ENCODE assay signal across 16 cellular contexts in genomic region chr13:99154064-99154463, GRCh38.
"Had no signal": no experiment of that assay in that cellular context is flagged by ENCODE, and none has a peak within 500 bp of the region (broad histone marks: within the 10 kb centered on the region; RNA-seq: fewer than 3 reads in every experiment).

No MANE protein-coding gene starts in this region.

- H3K27ac ChIP-seq: lower lobe of right lung, parathyroid adenoma, testis had no signal

- H3K9ac ChIP-seq: parathyroid adenoma had no signal

- H3K4me3 ChIP-seq: esophagus squamous epithelium, lower lobe of right lung, testis had no signal

- DNase-seq: activated CD4-positive, alpha-beta T cell treated with anti-CD3 and anti-CD28 coated beads for 4 hours; activated CD8-positive, alpha-beta memory T cell treated with anti-CD3 and anti-CD28 coated beads, Interleukin-2, amount 50 U/mL, for 48 hours; activated CD8-positive, alpha-beta T cell treated with anti-CD3 and anti-CD28 coated beads, Interleukin-2, amount 10 ng/mL, durations not matched to agents 7 days and 5 days; activated naive CD4-positive, alpha-beta T cell; aorta; esophagus squamous epithelium; foreskin fibroblast; glutamatergic neuron; immature natural killer cell; lower lobe of right lung; naive B cell; stimulated activated CD4-positive, alpha-beta T cell treated with anti-CD3 and anti-CD28 coated beads, Interleukin-4, amount 100 ng/mL, for 1 hour; stimulated activated CD8-positive, alpha-beta memory T cell treated with anti-CD3 and anti-CD28 coated beads, Interleukin-4, amount 100 ng/mL, for 48 hours; stimulated activated naive CD8-positive, alpha-beta T cell treated with anti-CD3 and anti-CD28 coated beads, Interleukin-15, amount 100 ng/mL, for 72 hours; testis had no signal

- H3K79me2 ChIP-seq: parathyroid adenoma had no signal

- H3K27me3 ChIP-seq: testis had no signal

- ATAC-seq: activated CD8-positive, alpha-beta T cell treated with anti-CD3 and anti-CD28 coated beads, Interleukin-2, amount 10 ng/mL, durations not matched to agents 7 days and 5 days; lower lobe of right lung; stimulated activated naive CD8-positive, alpha-beta T cell treated with anti-CD3 and anti-CD28 coated beads, Interleukin-15, amount 100 ng/mL, for 72 hours had no signal

- H3K36me3 ChIP-seq: esophagus squamous epithelium, lower lobe of right lung had no signal

- H3K4me1 ChIP-seq: lower lobe of right lung, parathyroid adenoma, testis had no signal
